In the genomic region with DNA sequence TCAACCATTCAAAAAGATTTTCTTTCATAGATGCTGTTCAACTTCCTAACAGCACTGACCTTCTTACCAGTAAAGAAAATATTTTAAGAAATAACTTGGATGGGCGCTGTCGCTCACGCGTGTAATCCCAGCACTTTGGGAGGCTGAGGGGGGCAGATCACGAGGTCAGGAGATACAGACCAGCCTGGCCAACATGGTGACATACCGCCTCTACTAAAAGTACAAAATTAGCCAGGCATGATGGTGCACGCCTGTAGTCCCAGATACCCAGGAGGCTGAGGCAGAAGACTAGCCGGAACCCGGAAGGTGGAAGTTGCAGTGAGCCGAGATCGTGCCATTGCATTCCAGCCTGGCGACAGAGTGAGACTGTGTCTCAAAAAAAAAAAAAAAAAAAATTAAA, we compare ENCODE assay signal across 25 cellular contexts.
"Had no signal": no experiment of that assay in that cellular context is flagged by ENCODE, and none has a peak within 500 bp of the region (broad histone marks: within the 10 kb centered on the region; RNA-seq: fewer than 3 reads in every experiment).

No MANE protein-coding gene starts in this region.

- H3K27ac ChIP-seq: dorsolateral prefrontal cortex, esophagus muscularis mucosa, foreskin keratinocyte, left lung, neural progenitor cell, parathyroid adenoma, right atrium auricular region, sigmoid colon, stomach, thyroid gland had no signal

- H3K27me3 ChIP-seq: dorsolateral prefrontal cortex, esophagus muscularis mucosa, foreskin keratinocyte, left lung, neural progenitor cell, right atrium auricular region, sigmoid colon, stomach, thyroid gland had no signal

- H3K27me3 Mint-ChIP-seq: naive B cell; natural killer cell treated with Interleukin-12 subunit alpha and Interleukin-12 subunit beta and Interleukin-15 and Interleukin-18, amount 100 ng/mL, for 72 hours; progenitor cell of endocrine pancreas had no signal

- H3K36me3 ChIP-seq: esophagus muscularis mucosa, left lung, neural progenitor cell, right atrium auricular region, sigmoid colon, stomach, thyroid gland had no signal

- H3K4me1 ChIP-seq: esophagus muscularis mucosa, foreskin keratinocyte, left lung, neural progenitor cell, parathyroid adenoma, right atrium auricular region, sigmoid colon, stomach, thyroid gland had no signal

- H3K36me3 Mint-ChIP-seq: immature natural killer cell; naive B cell; natural killer cell treated with Interleukin-12 subunit alpha and Interleukin-12 subunit beta and Interleukin-15 and Interleukin-18, amount 100 ng/mL, for 72 hours; neural progenitor cell; stimulated activated effector memory CD8-positive, alpha-beta T cell treated with anti-CD3 and anti-CD28 coated beads, Interleukin-12 subunit alpha, Interleukin-12 subunit beta, amount 100 ng/mL, for 72 hours had no signal

- H3K4me1 Mint-ChIP-seq: immature natural killer cell; mesothelial cell of epicardium; naive B cell; stimulated activated effector memory CD8-positive, alpha-beta T cell treated with anti-CD3 and anti-CD28 coated beads, Interleukin-12 subunit alpha, Interleukin-12 subunit beta, amount 100 ng/mL, for 72 hours had no signal

- H3K27ac Mint-ChIP-seq: immature natural killer cell; mesothelial cell of epicardium; naive B cell; natural killer cell treated with Interleukin-12 subunit alpha and Interleukin-12 subunit beta and Interleukin-15 and Interleukin-18, amount 100 ng/mL, for 72 hours; neural progenitor cell; progenitor cell of endocrine pancreas; stimulated activated effector memory CD8-positive, alpha-beta T cell treated with anti-CD3 and anti-CD28 coated beads, Interleukin-12 subunit alpha, Interleukin-12 subunit beta, amount 100 ng/mL, for 72 hours had no signal

- ATAC-seq: foreskin keratinocyte; left lung; mucosa of descending colon; natural killer cell treated with Interleukin-12 subunit alpha and Interleukin-12 subunit beta and Interleukin-15 and Interleukin-18, amount 100 ng/mL, for 72 hours; stimulated activated effector memory CD8-positive, alpha-beta T cell treated with anti-CD3 and anti-CD28 coated beads, Interleukin-12 subunit alpha, Interleukin-12 subunit beta, amount 100 ng/mL, for 72 hours had no signal

- H3K9me3 ChIP-seq: esophagus muscularis mucosa, sigmoid colon, thyroid gland had no signal

- DNase-seq: dorsolateral prefrontal cortex; effector CD4-positive, alpha-beta T cell; foreskin keratinocyte; hypothalamus; immature natural killer cell; islet precursor cell; left lung; mesenchymal stem cell; mucosa of descending colon; naive B cell; sigmoid colon; stimulated activated CD4-positive, alpha-beta T cell treated with anti-CD3 and anti-CD28 coated beads, Interleukin-2, amount 100 ng/mL, for 24 hours; stimulated activated CD4-positive, alpha-beta T cell treated with anti-CD3 and anti-CD28 coated beads, Interleukin-4, amount 100 ng/mL, for 24 hours; stimulated activated naive CD4-positive, alpha-beta T cell treated with Interleukin-2 at 50 U/mL for 16 hours; stomach; thyroid gland; trophoblast cell had no signal

- H3K4me3 Mint-ChIP-seq: immature natural killer cell; mesothelial cell of epicardium; naive B cell; natural killer cell treated with Interleukin-12 subunit alpha and Interleukin-12 subunit beta and Interleukin-15 and Interleukin-18, amount 100 ng/mL, for 72 hours; neural progenitor cell; stimulated activated effector memory CD8-positive, alpha-beta T cell treated with anti-CD3 and anti-CD28 coated beads, Interleukin-12 subunit alpha, Interleukin-12 subunit beta, amount 100 ng/mL, for 72 hours had no signal

- H3K4me3 ChIP-seq: dorsolateral prefrontal cortex, esophagus muscularis mucosa, left lung, mucosa of descending colon, neural progenitor cell, right atrium auricular region, sigmoid colon, stomach, thyroid gland had no signal
